Comparison of ENCODE assay signal across 1 cellular context in the genomic region with DNA sequence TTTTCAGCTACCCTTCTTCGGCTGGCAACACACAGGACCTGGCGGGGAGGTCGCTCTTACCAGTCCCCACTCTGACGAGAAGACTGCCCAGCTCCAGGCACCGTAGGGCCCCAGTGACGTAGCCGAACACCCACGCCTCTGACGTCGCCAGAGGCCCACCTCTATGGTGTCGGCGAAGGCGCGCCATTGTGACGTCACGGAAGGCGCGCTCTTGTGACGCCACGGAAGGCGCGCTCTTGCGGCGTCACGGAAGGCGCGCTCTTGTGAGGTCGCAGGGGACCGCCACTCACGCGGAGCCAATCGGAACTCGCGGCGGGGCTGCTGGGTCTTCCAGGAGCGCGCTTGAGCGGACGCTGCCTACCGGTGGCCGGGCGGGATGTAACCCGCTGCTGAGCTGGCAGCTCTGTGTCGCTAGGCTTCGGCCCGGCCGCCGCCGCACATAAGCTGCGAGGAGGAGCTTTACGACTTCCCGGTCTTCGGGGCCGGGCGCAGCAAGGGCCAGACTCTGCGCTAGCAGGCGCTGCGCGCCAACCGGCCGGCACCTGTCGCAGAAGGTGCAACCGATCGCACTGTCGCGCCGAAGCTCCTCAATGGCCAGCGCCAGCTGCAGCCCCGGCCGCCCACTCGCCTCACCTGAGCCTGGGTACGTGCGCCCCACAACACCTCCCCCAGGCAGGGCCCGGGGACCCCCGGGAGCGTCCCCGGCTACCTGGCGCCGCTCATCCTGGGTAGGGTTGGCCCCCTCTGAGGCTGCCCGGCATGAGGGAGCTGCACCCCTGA.
TF ChIP-seq lines count a peak whose summit lies in the region.
"Not testable (repeated sequence)": the region's sequence is repeated elsewhere in the genome, so short reads cannot be mapped to it uniquely, and the experiment has no call there.

No MANE protein-coding gene starts in this region.

TF ChIP-seq in HepG2, 621 proteins besides CTCF, POLR2A, EP300 and RAD21 (continued from another document and continues in another):
- TF ChIP-seq, protein P1, sequence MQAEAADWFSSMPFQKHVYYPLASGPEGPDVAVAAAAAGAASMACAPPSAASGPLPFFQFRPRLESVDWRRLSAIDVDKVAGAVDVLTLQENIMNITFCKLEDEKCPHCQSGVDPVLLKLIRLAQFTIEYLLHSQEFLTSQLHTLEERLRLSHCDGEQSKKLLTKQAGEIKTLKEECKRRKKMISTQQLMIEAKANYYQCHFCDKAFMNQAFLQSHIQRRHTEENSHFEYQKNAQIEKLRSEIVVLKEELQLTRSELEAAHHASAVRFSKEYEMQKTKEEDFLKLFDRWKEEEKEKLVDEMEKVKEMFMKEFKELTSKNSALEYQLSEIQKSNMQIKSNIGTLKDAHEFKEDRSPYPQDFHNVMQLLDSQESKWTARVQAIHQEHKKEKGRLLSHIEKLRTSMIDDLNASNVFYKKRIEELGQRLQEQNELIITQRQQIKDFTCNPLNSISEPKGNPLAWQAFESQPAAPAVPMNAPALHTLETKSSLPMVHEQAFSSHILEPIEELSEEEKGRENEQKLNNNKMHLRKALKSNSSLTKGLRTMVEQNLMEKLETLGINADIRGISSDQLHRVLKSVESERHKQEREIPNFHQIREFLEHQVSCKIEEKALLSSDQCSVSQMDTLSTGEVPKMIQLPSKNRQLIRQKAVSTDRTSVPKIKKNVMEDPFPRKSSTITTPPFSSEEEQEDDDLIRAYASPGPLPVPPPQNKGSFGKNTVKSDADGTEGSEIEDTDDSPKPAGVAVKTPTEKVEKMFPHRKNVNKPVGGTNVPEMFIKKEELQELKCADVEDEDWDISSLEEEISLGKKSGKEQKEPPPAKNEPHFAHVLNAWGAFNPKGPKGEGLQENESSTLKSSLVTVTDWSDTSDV (CRISPR knock-in tag; IDR thresholded peaks at IDR 0.05) = peak; percentile 92
- TF ChIP-seq ATM (IDR thresholded peaks at IDR 0.05; ENCODE audit: borderline replicate concordance) = peak; percentile 93; the same call in 1 of the 2 replicates
- TF ChIP-seq, protein P2, sequence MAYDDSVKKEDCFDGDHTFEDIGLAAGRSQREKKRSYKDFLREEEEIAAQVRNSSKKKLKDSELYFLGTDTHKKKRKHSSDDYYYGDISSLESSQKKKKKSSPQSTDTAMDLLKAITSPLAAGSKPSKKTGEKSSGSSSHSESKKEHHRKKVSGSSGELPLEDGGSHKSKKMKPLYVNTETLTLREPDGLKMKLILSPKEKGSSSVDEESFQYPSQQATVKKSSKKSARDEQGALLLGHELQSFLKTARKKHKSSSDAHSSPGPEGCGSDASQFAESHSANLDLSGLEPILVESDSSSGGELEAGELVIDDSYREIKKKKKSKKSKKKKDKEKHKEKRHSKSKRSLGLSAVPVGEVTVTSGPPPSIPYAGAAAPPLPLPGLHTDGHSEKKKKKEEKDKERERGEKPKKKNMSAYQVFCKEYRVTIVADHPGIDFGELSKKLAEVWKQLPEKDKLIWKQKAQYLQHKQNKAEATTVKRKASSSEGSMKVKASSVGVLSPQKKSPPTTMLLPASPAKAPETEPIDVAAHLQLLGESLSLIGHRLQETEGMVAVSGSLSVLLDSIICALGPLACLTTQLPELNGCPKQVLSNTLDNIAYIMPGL (CRISPR knock-in tag; IDR thresholded peaks at IDR 0.05; ENCODE audit: borderline replicate concordance in 1 of 2, low read depth in 1 of 2) = peak; percentile 89 to 93
- TF ChIP-seq HNF4A (CRISPR knock-in tag; IDR thresholded peaks at IDR 0.05) = peak; percentile 42; the same call in 1 of the 2 replicates
- TF ChIP-seq ZNF547 (CRISPR knock-in tag; IDR thresholded peaks at IDR 0.05) = peak; percentile 31; the same call in 1 of the 2 replicates
- peak; percentile 19; the same call in 1 of the 2 replicates for TF ChIP-seq ZNF225 (CRISPR knock-in tag; IDR thresholded peaks at IDR 0.05)
- peak; percentile 72 for TF ChIP-seq TGIF2 (CRISPR knock-in tag; IDR thresholded peaks at IDR 0.05)
- peak; percentile 77; the same call in 1 of the 2 replicates for TF ChIP-seq BRD4 (CRISPR knock-in tag; IDR thresholded peaks at IDR 0.05)
- TF ChIP-seq ARNTL (CRISPR knock-in tag; IDR thresholded peaks at IDR 0.05) = peak; percentile 76
- TF ChIP-seq SP4 (CRISPR knock-in tag; IDR thresholded peaks at IDR 0.05) = peak; percentile 97
- TF ChIP-seq ZFY (CRISPR knock-in tag; IDR thresholded peaks at IDR 0.05) = peak; percentile 94
- TF ChIP-seq SP1, FOXA1 (IDR thresholded peaks at IDR 0.05): not testable (repeated sequence)
- peak; percentile 99 for TF ChIP-seq SP1 (CRISPR knock-in tag; IDR thresholded peaks at IDR 0.05)
- TF ChIP-seq, protein P3, sequence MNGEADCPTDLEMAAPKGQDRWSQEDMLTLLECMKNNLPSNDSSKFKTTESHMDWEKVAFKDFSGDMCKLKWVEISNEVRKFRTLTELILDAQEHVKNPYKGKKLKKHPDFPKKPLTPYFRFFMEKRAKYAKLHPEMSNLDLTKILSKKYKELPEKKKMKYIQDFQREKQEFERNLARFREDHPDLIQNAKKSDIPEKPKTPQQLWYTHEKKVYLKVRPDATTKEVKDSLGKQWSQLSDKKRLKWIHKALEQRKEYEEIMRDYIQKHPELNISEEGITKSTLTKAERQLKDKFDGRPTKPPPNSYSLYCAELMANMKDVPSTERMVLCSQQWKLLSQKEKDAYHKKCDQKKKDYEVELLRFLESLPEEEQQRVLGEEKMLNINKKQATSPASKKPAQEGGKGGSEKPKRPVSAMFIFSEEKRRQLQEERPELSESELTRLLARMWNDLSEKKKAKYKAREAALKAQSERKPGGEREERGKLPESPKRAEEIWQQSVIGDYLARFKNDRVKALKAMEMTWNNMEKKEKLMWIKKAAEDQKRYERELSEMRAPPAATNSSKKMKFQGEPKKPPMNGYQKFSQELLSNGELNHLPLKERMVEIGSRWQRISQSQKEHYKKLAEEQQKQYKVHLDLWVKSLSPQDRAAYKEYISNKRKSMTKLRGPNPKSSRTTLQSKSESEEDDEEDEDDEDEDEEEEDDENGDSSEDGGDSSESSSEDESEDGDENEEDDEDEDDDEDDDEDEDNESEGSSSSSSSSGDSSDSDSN (CRISPR knock-in tag; IDR thresholded peaks at IDR 0.05) = peak; percentile 81
- TF ChIP-seq SNAPC2 (CRISPR knock-in tag; IDR thresholded peaks at IDR 0.05) = peak; percentile 55; the same call in 1 of the 2 replicates
- TF ChIP-seq ZNF788 (CRISPR knock-in tag; IDR thresholded peaks at IDR 0.05; ENCODE audit: borderline replicate concordance) = peak; percentile 98
- TF ChIP-seq ZNF780A (CRISPR knock-in tag; IDR thresholded peaks at IDR 0.05) = 0 out of 2 replicates have a peak, but pooled peaks have one; percentile 50
- TF ChIP-seq, protein P4, sequence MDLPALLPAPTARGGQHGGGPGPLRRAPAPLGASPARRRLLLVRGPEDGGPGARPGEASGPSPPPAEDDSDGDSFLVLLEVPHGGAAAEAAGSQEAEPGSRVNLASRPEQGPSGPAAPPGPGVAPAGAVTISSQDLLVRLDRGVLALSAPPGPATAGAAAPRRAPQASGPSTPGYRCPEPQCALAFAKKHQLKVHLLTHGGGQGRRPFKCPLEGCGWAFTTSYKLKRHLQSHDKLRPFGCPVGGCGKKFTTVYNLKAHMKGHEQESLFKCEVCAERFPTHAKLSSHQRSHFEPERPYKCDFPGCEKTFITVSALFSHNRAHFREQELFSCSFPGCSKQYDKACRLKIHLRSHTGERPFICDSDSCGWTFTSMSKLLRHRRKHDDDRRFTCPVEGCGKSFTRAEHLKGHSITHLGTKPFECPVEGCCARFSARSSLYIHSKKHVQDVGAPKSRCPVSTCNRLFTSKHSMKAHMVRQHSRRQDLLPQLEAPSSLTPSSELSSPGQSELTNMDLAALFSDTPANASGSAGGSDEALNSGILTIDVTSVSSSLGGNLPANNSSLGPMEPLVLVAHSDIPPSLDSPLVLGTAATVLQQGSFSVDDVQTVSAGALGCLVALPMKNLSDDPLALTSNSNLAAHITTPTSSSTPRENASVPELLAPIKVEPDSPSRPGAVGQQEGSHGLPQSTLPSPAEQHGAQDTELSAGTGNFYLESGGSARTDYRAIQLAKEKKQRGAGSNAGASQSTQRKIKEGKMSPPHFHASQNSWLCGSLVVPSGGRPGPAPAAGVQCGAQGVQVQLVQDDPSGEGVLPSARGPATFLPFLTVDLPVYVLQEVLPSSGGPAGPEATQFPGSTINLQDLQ (CRISPR knock-in tag; IDR thresholded peaks at IDR 0.05) = 0 out of 2 replicates have a peak, but pooled peaks have one; percentile 71
- peak; percentile 93 for TF ChIP-seq SRF (IDR thresholded peaks at IDR 0.05; ENCODE audit: low read depth, low read length)
- TF ChIP-seq ZNF335 (CRISPR knock-in tag; IDR thresholded peaks at IDR 0.05) = peak; percentile 97
- peak; percentile 97; the same call in 1 of the 2 replicates for TF ChIP-seq TBP (CRISPR knock-in tag; IDR thresholded peaks at IDR 0.05)
- TF ChIP-seq ZNF264 (CRISPR knock-in tag; IDR thresholded peaks at IDR 0.05) = peak; percentile 80
- TF ChIP-seq MTA1 (CRISPR knock-in tag; IDR thresholded peaks at IDR 0.05; ENCODE audit: borderline replicate concordance) = peak; percentile 76; the same call in 1 of the 2 replicates
- TF ChIP-seq ZFP62 (CRISPR knock-in tag; IDR thresholded peaks at IDR 0.05) = peak; percentile 97
- TF ChIP-seq FOXJ3 (CRISPR knock-in tag; IDR thresholded peaks at IDR 0.05; ENCODE audit: borderline replicate concordance) = peak; percentile 82; the same call in 1 of the 2 replicates
- peak; percentile 53; the same call in 1 of the 2 replicates for TF ChIP-seq KDM4B (CRISPR knock-in tag; IDR thresholded peaks at IDR 0.05)
- TF ChIP-seq TARDBP (CRISPR knock-in tag; IDR thresholded peaks at IDR 0.05) = peak; percentile 99
- peak; percentile 94 for TF ChIP-seq NR2C2 (CRISPR knock-in tag; IDR thresholded peaks at IDR 0.05; ENCODE audit: borderline replicate concordance)
- TF ChIP-seq, protein P5, sequence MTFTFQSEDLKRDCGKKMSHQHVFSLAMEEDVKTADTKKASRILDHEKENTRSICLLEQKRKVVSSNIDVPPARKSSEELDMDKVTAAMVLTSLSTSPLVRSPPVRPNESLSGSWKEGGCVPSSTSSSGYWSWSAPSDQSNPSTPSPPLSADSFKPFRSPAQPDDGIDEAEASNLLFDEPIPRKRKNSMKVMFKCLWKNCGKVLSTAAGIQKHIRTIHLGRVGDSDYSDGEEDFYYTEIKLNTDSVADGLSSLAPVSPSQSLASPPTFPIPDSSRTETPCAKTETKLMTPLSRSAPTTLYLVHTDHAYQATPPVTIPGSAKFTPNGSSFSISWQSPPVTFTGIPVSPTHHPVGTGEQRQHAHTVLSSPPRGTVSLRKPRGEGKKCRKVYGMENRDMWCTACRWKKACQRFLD (CRISPR knock-in tag; IDR thresholded peaks at IDR 0.05; ENCODE audit: borderline replicate concordance) = peak; percentile 9; the same call in 1 of the 2 replicates
- peak; percentile 43; the same call in 1 of the 2 replicates for TF ChIP-seq CHCHD3 (CRISPR knock-in tag; IDR thresholded peaks at IDR 0.05)
- TF ChIP-seq MEIS1 (CRISPR knock-in tag; IDR thresholded peaks at IDR 0.05; ENCODE audit: borderline replicate concordance) = peak; percentile 88
- peak; percentile 76 for TF ChIP-seq ELF3 (CRISPR knock-in tag; IDR thresholded peaks at IDR 0.05)
- TF ChIP-seq MIXL1 (CRISPR knock-in tag; IDR thresholded peaks at IDR 0.05) = peak; percentile 75
- TF ChIP-seq, protein P6, sequence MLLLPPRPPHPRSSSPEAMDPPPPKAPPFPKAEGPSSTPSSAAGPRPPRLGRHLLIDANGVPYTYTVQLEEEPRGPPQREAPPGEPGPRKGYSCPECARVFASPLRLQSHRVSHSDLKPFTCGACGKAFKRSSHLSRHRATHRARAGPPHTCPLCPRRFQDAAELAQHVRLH (CRISPR knock-in tag; IDR thresholded peaks at IDR 0.05; ENCODE audit: borderline replicate concordance, low read depth) = peak; percentile 70; the same call in 1 of the 2 replicates
- TF ChIP-seq RFXAP (CRISPR knock-in tag; IDR thresholded peaks at IDR 0.05; ENCODE audit: borderline replicate concordance) = peak; percentile 94; the same call in 1 of the 2 replicates
- peak; percentile 61 for TF ChIP-seq FOXA1 (CRISPR knock-in tag; IDR thresholded peaks at IDR 0.05)
- TF ChIP-seq REPIN1 (CRISPR knock-in tag; IDR thresholded peaks at IDR 0.05; ENCODE audit: borderline replicate concordance, low read depth) = peak; percentile 89; the same call in 1 of the 2 replicates
- TF ChIP-seq, protein P7, sequence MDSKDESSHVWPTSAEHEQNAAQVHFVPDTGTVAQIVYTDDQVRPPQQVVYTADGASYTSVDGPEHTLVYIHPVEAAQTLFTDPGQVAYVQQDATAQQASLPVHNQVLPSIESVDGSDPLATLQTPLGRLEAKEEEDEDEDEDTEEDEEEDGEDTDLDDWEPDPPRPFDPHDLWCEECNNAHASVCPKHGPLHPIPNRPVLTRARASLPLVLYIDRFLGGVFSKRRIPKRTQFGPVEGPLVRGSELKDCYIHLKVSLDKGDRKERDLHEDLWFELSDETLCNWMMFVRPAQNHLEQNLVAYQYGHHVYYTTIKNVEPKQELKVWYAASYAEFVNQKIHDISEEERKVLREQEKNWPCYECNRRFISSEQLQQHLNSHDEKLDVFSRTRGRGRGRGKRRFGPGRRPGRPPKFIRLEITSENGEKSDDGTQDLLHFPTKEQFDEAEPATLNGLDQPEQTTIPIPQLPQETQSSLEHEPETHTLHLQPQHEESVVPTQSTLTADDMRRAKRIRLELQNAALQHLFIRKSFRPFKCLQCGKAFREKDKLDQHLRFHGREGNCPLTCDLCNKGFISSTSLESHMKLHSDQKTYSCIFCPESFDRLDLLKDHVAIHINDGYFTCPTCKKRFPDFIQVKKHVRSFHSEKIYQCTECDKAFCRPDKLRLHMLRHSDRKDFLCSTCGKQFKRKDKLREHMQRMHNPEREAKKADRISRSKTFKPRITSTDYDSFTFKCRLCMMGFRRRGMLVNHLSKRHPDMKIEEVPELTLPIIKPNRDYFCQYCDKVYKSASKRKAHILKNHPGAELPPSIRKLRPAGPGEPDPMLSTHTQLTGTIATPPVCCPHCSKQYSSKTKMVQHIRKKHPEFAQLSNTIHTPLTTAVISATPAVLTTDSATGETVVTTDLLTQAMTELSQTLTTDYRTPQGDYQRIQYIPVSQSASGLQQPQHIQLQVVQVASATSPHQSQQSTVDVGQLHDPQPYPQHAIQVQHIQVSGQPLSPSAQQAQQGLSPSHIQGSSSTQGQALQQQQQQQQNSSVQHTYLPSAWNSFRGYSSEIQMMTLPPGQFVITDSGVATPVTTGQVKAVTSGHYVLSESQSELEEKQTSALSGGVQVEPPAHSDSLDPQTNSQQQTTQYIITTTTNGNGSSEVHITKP (CRISPR knock-in tag; IDR thresholded peaks at IDR 0.05; ENCODE audit: low read depth) = peak; percentile 52; the same call in 1 of the 2 replicates
- TF ChIP-seq ZNF329 (CRISPR knock-in tag; IDR thresholded peaks at IDR 0.05; ENCODE audit: low read depth) = peak; percentile 85
- TF ChIP-seq, protein P8, sequence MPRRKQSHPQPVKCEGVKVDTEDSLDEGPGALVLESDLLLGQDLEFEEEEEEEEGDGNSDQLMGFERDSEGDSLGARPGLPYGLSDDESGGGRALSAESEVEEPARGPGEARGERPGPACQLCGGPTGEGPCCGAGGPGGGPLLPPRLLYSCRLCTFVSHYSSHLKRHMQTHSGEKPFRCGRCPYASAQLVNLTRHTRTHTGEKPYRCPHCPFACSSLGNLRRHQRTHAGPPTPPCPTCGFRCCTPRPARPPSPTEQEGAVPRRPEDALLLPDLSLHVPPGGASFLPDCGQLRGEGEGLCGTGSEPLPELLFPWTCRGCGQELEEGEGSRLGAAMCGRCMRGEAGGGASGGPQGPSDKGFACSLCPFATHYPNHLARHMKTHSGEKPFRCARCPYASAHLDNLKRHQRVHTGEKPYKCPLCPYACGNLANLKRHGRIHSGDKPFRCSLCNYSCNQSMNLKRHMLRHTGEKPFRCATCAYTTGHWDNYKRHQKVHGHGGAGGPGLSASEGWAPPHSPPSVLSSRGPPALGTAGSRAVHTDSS (CRISPR knock-in tag; conservative IDR thresholded peaks at IDR 0.05) = peak; percentile 99
